In the genomic region with DNA sequence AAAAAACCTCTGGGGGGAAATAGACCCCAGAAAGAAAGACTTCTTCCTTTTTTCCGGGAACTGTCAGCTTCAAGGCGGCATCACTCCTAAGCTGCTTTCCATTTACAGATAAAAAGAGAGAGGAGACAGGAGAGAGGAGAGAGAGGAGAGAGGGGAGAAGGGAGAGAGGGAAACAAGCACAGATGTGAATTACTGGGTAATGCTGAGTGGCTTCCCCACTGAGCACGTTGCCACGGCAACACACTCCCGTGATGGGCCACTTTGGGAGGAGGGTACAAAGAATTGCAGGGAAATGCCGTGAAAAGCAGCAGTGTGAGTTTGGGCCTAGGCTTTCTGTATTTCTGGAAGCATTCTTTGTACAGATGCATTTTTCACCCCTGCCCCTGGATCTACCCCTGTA, we compare ENCODE assay signal across 12 cellular contexts.
DNase-seq lines count a peak whose midpoint lies in the region; ATAC-seq and TF ChIP-seq lines count a peak whose summit lies in the region.
"Had no signal": no experiment of that assay in that cellular context is flagged by ENCODE, and none has a peak within 500 bp of the region (broad histone marks: within the 10 kb centered on the region; RNA-seq: fewer than 3 reads in every experiment).

No MANE protein-coding gene starts in this region.

- H3K4me1 Mint-ChIP-seq in brain = peaks cover 70% of the 10 kb centered on the region
- peaks cover under 1% of the 10 kb centered on the region for H3K4me1 Mint-ChIP-seq in activated CD8-positive, alpha-beta memory T cell treated with anti-CD3 and anti-CD28 coated beads, Interleukin-2, amount 10 ng/mL, durations not matched to agents 7 days and 5 days

- H3K27ac Mint-ChIP-seq in brain = peak overlapping the region; percentile 88 to 98 (median 97)
- H3K27ac Mint-ChIP-seq in activated CD8-positive, alpha-beta memory T cell treated with anti-CD3 and anti-CD28 coated beads, Interleukin-2, amount 10 ng/mL, durations not matched to agents 7 days and 5 days = no peak overlapping the region
- H3K27ac Mint-ChIP-seq: activated CD8-positive, alpha-beta T cell treated with anti-CD3 and anti-CD28 coated beads for 36 hours; activated naive CD4-positive, alpha-beta T cell treated with anti-CD3 and anti-CD28 coated beads, Interleukin-2, amount 50 U/mL, for 24 hours had no signal

- no peaks in the 10 kb centered on the region for H3K36me3 Mint-ChIP-seq in brain
- no peaks in the 10 kb centered on the region for H3K36me3 Mint-ChIP-seq in activated CD8-positive, alpha-beta memory T cell treated with anti-CD3 and anti-CD28 coated beads, Interleukin-2, amount 10 ng/mL, durations not matched to agents 7 days and 5 days
- H3K36me3 Mint-ChIP-seq: activated naive CD4-positive, alpha-beta T cell treated with anti-CD3 and anti-CD28 coated beads, Interleukin-2, amount 50 U/mL, for 24 hours had no signal

- peaks cover 9% of the 10 kb centered on the region for H3K27me3 Mint-ChIP-seq in brain
- no peaks in the 10 kb centered on the region for H3K27me3 Mint-ChIP-seq in activated CD8-positive, alpha-beta memory T cell treated with anti-CD3 and anti-CD28 coated beads, Interleukin-2, amount 10 ng/mL, durations not matched to agents 7 days and 5 days
- H3K27me3 Mint-ChIP-seq: activated CD8-positive, alpha-beta T cell treated with anti-CD3 and anti-CD28 coated beads for 36 hours; activated naive CD4-positive, alpha-beta T cell treated with anti-CD3 and anti-CD28 coated beads, Interleukin-2, amount 50 U/mL, for 24 hours had no signal

- intact Hi-C loops in posterior cingulate gyrus (cut with DNase I) = no loop called here

- no peak for TF ChIP-seq CTCF in brain (conservative IDR thresholded peaks at IDR 0.05)

- no peak for ATAC-seq in HG02973 (IDR thresholded peaks at IDR 0.05; ENCODE audit: unreplicated experiment)
- ATAC-seq in activated CD8-positive, alpha-beta memory T cell treated with anti-CD3 and anti-CD28 coated beads, Interleukin-2, amount 10 ng/mL, durations not matched to agents 7 days and 5 days = no peak
- ATAC-seq: activated CD8-positive, alpha-beta T cell treated with anti-CD3 and anti-CD28 coated beads for 36 hours had no signal

- DNase-seq in NCI-H1417 (lab: John Stamatoyannopoulos, UW) (peak; percentile 76 to 94 (median 87)), NCI-H1417 treated with DMSO at 0.1 percent for 48 hours (lab: John Stamatoyannopoulos, UW) (no peak), NCI-H187 (lab: John Stamatoyannopoulos, UW) (peak; percentile 24 to 34), posterior cingulate gyrus (peak in 8 of 10 donors; percentile 41 to 93 (median 70))
- no peak for DNase-seq in activated CD8-positive, alpha-beta memory T cell treated with anti-CD3 and anti-CD28 coated beads, Interleukin-2, amount 50 U/mL, for 48 hours
- DNase-seq in activated CD8-positive, alpha-beta memory T cell treated with anti-CD3 and anti-CD28 coated beads, Interleukin-2, amount 10 ng/mL, durations not matched to agents 7 days and 5 days = no peak
- DNase-seq: 8988T; activated CD8-positive, alpha-beta T cell treated with anti-CD3 and anti-CD28 coated beads for 36 hours; T1000 had no signal

- CTCF ChIA-PET in activated CD8-positive, alpha-beta memory T cell treated with anti-CD3 and anti-CD28 coated beads, Interleukin-2, amount 10 ng/mL, durations not matched to agents 7 days and 5 days (lab: Charles Lee) = no interaction called here

- peaks cover 0 to 4% (median 0%) of the 10 kb centered on the region in 5 experiments for H3K9me3 Mint-ChIP-seq in brain
- H3K9me3 Mint-ChIP-seq in activated CD8-positive, alpha-beta memory T cell treated with anti-CD3 and anti-CD28 coated beads, Interleukin-2, amount 10 ng/mL, durations not matched to agents 7 days and 5 days (ENCODE audit: low read depth) = no peaks in the 10 kb centered on the region
- H3K9me3 Mint-ChIP-seq: activated CD8-positive, alpha-beta T cell treated with anti-CD3 and anti-CD28 coated beads for 36 hours; activated naive CD4-positive, alpha-beta T cell treated with anti-CD3 and anti-CD28 coated beads, Interleukin-2, amount 50 U/mL, for 24 hours had no signal

- peak overlapping the region; percentile 44 to 70 (median 63) for H3K4me3 Mint-ChIP-seq in brain
- no peak overlapping the region for H3K4me3 Mint-ChIP-seq in activated CD8-positive, alpha-beta memory T cell treated with anti-CD3 and anti-CD28 coated beads, Interleukin-2, amount 10 ng/mL, durations not matched to agents 7 days and 5 days
- H3K4me3 Mint-ChIP-seq: activated CD8-positive, alpha-beta T cell treated with anti-CD3 and anti-CD28 coated beads for 36 hours; activated naive CD4-positive, alpha-beta T cell treated with anti-CD3 and anti-CD28 coated beads, Interleukin-2, amount 50 U/mL, for 24 hours had no signal

Comparison
In these comparisons a context has a peak if more than half of its experiments do, and no peak if none do; other contexts are left out.
1. DNase-seq: peak in NCI-H1417 (3 of 3), NCI-H187 (2 of 2) and posterior cingulate gyrus (8 of 10); none in NCI-H1417 treated with DMSO at 0.1 percent for 48 hours (single experiment), activated CD8-positive, alpha-beta memory T cell treated with anti-CD3 and anti-CD28 coated beads, Interleukin-2, amount 50 U/mL, for 48 hours (single experiment) and activated CD8-positive, alpha-beta memory T cell treated with anti-CD3 and anti-CD28 coated beads, Interleukin-2, amount 10 ng/mL, durations not matched to agents 7 days and 5 days (single experiment).